ENCODE assay signal across 1 cellular context in the genomic region with DNA sequence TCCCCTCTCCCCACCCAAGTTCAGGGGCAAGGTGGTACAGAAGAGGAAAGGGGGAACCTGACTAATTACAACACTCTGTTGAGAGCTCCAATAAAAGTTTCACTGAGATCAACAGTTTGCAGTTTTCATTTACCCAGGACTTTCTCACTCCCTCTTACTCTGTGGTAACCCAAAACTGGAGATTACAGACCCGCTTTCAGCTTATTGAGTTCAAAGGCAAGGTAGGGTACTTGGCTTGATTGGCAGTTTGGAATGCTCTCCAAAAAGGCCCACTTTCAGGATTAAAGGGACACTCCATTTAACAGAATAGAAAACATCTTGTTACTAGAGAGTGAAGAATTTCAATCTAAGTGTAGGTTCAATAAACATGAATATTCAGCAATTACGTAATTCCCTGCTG.
A peak's percentile ranks its signal among the peaks of the same experiment; 100 is the strongest.
TF ChIP-seq lines count a peak whose summit lies in the region.

No MANE protein-coding gene starts in this region.

TF ChIP-seq in GM12878, 131 proteins besides CTCF, POLR2A, EP300 and RAD21 (continued from another document):
- TF ChIP-seq, protein P1, sequence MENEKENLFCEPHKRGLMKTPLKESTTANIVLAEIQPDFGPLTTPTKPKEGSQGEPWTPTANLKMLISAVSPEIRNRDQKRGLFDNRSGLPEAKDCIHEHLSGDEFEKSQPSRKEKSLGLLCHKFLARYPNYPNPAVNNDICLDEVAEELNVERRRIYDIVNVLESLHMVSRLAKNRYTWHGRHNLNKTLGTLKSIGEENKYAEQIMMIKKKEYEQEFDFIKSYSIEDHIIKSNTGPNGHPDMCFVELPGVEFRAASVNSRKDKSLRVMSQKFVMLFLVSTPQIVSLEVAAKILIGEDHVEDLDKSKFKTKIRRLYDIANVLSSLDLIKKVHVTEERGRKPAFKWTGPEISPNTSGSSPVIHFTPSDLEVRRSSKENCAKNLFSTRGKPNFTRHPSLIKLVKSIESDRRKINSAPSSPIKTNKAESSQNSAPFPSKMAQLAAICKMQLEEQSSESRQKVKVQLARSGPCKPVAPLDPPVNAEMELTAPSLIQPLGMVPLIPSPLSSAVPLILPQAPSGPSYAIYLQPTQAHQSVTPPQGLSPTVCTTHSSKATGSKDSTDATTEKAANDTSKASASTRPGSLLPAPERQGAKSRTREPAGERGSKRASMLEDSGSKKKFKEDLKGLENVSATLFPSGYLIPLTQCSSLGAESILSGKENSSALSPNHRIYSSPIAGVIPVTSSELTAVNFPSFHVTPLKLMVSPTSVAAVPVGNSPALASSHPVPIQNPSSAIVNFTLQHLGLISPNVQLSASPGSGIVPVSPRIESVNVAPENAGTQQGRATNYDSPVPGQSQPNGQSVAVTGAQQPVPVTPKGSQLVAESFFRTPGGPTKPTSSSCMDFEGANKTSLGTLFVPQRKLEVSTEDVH (IDR thresholded peaks at IDR 0.05; ENCODE audit: low read depth, partially characterized antibody), result no peak
- TF ChIP-seq KLF5 (IDR thresholded peaks at IDR 0.05; ENCODE audit: partially characterized antibody), result no peak
- TF ChIP-seq, protein P2, sequence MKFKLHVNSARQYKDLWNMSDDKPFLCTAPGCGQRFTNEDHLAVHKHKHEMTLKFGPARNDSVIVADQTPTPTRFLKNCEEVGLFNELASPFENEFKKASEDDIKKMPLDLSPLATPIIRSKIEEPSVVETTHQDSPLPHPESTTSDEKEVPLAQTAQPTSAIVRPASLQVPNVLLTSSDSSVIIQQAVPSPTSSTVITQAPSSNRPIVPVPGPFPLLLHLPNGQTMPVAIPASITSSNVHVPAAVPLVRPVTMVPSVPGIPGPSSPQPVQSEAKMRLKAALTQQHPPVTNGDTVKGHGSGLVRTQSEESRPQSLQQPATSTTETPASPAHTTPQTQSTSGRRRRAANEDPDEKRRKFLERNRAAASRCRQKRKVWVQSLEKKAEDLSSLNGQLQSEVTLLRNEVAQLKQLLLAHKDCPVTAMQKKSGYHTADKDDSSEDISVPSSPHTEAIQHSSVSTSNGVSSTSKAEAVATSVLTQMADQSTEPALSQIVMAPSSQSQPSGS (IDR thresholded peaks at IDR 0.05; ENCODE audit: low read length), result no peak
- no peak for TF ChIP-seq STAT1 (conservative IDR thresholded peaks at IDR 0.05)
- TF ChIP-seq SP1 (IDR thresholded peaks at IDR 0.05; ENCODE audit: low read depth, low read length), result no peak
- TF ChIP-seq, protein P3, sequence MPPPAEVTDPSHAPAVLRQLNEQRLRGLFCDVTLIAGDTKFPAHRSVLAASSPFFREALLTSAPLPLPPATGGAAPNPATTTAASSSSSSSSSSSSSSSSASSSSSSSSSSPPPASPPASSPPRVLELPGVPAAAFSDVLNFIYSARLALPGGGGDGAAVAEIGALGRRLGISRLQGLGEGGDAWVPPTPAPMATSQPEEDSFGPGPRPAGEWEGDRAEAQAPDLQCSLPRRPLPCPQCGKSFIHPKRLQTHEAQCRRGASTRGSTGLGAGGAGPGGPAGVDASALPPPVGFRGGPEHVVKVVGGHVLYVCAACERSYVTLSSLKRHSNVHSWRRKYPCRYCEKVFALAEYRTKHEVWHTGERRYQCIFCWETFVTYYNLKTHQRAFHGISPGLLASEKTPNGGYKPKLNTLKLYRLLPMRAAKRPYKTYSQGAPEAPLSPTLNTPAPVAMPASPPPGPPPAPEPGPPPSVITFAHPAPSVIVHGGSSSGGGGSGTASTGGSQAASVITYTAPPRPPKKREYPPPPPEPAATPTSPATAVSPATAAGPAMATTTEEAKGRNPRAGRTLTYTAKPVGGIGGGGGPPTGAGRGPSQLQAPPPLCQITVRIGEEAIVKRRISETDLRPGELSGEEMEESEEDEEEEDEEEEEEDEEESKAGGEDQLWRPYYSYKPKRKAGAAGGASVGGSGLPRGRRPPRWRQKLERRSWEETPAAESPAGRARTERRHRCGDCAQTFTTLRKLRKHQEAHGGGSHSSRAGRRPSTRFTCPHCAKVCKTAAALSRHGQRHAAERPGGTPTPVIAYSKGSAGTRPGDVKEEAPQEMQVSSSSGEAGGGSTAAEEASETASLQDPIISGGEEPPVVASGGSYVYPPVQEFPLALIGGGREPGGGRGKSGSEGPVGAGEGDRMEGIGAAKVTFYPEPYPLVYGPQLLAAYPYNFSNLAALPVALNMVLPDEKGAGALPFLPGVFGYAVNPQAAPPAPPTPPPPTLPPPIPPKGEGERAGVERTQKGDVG (CRISPR knock-in tag; IDR thresholded peaks at IDR 0.05), result no peak
- peak; percentile 25; the same call in 1 of the 2 replicates for TF ChIP-seq RUNX3 (IDR thresholded peaks at IDR 0.05; ENCODE audit: low read length)
- TF ChIP-seq CREM (IDR thresholded peaks at IDR 0.05; ENCODE audit: low read depth), result no peak
- TF ChIP-seq, protein P4, sequence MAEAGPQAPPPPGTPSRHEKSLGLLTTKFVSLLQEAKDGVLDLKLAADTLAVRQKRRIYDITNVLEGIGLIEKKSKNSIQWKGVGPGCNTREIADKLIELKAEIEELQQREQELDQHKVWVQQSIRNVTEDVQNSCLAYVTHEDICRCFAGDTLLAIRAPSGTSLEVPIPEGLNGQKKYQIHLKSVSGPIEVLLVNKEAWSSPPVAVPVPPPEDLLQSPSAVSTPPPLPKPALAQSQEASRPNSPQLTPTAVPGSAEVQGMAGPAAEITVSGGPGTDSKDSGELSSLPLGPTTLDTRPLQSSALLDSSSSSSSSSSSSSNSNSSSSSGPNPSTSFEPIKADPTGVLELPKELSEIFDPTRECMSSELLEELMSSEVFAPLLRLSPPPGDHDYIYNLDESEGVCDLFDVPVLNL (IDR thresholded peaks at IDR 0.05; ENCODE audit: low read depth, low read length), result no peak
- TF ChIP-seq, protein P5, sequence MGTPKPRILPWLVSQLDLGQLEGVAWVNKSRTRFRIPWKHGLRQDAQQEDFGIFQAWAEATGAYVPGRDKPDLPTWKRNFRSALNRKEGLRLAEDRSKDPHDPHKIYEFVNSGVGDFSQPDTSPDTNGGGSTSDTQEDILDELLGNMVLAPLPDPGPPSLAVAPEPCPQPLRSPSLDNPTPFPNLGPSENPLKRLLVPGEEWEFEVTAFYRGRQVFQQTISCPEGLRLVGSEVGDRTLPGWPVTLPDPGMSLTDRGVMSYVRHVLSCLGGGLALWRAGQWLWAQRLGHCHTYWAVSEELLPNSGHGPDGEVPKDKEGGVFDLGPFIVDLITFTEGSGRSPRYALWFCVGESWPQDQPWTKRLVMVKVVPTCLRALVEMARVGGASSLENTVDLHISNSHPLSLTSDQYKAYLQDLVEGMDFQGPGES (IDR thresholded peaks at IDR 0.05), result no peak
- no peak for TF ChIP-seq ZNF207 (IDR thresholded peaks at IDR 0.05; ENCODE audit: borderline replicate concordance)
- TF ChIP-seq, protein P6, sequence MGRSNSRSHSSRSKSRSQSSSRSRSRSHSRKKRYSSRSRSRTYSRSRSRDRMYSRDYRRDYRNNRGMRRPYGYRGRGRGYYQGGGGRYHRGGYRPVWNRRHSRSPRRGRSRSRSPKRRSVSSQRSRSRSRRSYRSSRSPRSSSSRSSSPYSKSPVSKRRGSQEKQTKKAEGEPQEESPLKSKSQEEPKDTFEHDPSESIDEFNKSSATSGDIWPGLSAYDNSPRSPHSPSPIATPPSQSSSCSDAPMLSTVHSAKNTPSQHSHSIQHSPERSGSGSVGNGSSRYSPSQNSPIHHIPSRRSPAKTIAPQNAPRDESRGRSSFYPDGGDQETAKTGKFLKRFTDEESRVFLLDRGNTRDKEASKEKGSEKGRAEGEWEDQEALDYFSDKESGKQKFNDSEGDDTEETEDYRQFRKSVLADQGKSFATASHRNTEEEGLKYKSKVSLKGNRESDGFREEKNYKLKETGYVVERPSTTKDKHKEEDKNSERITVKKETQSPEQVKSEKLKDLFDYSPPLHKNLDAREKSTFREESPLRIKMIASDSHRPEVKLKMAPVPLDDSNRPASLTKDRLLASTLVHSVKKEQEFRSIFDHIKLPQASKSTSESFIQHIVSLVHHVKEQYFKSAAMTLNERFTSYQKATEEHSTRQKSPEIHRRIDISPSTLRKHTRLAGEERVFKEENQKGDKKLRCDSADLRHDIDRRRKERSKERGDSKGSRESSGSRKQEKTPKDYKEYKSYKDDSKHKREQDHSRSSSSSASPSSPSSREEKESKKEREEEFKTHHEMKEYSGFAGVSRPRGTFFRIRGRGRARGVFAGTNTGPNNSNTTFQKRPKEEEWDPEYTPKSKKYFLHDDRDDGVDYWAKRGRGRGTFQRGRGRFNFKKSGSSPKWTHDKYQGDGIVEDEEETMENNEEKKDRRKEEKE (IDR thresholded peaks at IDR 0.05), result no peak
- TF ChIP-seq BHLHE40 (IDR thresholded peaks at IDR 0.05; ENCODE audit: borderline replicate concordance in 1 of 2, low read depth in 2 of 2, low read length in 1 of 2), result no peak
- peak in 1 of 2 experiments; percentile 56; a peak in 1 of 4 replicates for TF ChIP-seq ETV6 (conservative IDR thresholded peaks at IDR 0.05 in 1 of 2, IDR thresholded peaks at IDR 0.05 in 1 of 2; ENCODE audit: borderline replicate concordance in 1 of 2, low read depth in 1 of 2)
